In genomic region chr3:150771600-150771999, GRCh38 we compare ENCODE assay signal across 1 cellular context.
TF ChIP-seq lines count a peak whose summit lies in the region.

No MANE protein-coding gene starts in this region.

TF ChIP-seq in GM23338, 12 proteins besides CTCF, POLR2A, EP300 and RAD21 (continued from another document):
- TF ChIP-seq ETS1 (IDR thresholded peaks at IDR 0.05) (no peak), NANOG (IDR thresholded peaks at IDR 0.05; ENCODE audit: borderline replicate concordance) (no peak), ZNF114 (CRISPR knock-in tag; IDR thresholded peaks at IDR 0.05) (no peak), CREB1 (CRISPR knock-in tag; IDR thresholded peaks at IDR 0.05; ENCODE audit: low read depth) (no peak), JUNB (IDR thresholded peaks at IDR 0.05; ENCODE audit: unreplicated experiment) (no peak), ZNF331 (CRISPR knock-in tag; IDR thresholded peaks at IDR 0.05; ENCODE audit: low read depth) (no peak)
- TF ChIP-seq, protein P1, sequence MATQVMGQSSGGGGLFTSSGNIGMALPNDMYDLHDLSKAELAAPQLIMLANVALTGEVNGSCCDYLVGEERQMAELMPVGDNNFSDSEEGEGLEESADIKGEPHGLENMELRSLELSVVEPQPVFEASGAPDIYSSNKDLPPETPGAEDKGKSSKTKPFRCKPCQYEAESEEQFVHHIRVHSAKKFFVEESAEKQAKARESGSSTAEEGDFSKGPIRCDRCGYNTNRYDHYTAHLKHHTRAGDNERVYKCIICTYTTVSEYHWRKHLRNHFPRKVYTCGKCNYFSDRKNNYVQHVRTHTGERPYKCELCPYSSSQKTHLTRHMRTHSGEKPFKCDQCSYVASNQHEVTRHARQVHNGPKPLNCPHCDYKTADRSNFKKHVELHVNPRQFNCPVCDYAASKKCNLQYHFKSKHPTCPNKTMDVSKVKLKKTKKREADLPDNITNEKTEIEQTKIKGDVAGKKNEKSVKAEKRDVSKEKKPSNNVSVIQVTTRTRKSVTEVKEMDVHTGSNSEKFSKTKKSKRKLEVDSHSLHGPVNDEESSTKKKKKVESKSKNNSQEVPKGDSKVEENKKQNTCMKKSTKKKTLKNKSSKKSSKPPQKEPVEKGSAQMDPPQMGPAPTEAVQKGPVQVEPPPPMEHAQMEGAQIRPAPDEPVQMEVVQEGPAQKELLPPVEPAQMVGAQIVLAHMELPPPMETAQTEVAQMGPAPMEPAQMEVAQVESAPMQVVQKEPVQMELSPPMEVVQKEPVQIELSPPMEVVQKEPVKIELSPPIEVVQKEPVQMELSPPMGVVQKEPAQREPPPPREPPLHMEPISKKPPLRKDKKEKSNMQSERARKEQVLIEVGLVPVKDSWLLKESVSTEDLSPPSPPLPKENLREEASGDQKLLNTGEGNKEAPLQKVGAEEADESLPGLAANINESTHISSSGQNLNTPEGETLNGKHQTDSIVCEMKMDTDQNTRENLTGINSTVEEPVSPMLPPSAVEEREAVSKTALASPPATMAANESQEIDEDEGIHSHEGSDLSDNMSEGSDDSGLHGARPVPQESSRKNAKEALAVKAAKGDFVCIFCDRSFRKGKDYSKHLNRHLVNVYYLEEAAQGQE (IDR thresholded peaks at IDR 0.05; ENCODE audit: unreplicated experiment) = no peak
- TF ChIP-seq, protein P2, sequence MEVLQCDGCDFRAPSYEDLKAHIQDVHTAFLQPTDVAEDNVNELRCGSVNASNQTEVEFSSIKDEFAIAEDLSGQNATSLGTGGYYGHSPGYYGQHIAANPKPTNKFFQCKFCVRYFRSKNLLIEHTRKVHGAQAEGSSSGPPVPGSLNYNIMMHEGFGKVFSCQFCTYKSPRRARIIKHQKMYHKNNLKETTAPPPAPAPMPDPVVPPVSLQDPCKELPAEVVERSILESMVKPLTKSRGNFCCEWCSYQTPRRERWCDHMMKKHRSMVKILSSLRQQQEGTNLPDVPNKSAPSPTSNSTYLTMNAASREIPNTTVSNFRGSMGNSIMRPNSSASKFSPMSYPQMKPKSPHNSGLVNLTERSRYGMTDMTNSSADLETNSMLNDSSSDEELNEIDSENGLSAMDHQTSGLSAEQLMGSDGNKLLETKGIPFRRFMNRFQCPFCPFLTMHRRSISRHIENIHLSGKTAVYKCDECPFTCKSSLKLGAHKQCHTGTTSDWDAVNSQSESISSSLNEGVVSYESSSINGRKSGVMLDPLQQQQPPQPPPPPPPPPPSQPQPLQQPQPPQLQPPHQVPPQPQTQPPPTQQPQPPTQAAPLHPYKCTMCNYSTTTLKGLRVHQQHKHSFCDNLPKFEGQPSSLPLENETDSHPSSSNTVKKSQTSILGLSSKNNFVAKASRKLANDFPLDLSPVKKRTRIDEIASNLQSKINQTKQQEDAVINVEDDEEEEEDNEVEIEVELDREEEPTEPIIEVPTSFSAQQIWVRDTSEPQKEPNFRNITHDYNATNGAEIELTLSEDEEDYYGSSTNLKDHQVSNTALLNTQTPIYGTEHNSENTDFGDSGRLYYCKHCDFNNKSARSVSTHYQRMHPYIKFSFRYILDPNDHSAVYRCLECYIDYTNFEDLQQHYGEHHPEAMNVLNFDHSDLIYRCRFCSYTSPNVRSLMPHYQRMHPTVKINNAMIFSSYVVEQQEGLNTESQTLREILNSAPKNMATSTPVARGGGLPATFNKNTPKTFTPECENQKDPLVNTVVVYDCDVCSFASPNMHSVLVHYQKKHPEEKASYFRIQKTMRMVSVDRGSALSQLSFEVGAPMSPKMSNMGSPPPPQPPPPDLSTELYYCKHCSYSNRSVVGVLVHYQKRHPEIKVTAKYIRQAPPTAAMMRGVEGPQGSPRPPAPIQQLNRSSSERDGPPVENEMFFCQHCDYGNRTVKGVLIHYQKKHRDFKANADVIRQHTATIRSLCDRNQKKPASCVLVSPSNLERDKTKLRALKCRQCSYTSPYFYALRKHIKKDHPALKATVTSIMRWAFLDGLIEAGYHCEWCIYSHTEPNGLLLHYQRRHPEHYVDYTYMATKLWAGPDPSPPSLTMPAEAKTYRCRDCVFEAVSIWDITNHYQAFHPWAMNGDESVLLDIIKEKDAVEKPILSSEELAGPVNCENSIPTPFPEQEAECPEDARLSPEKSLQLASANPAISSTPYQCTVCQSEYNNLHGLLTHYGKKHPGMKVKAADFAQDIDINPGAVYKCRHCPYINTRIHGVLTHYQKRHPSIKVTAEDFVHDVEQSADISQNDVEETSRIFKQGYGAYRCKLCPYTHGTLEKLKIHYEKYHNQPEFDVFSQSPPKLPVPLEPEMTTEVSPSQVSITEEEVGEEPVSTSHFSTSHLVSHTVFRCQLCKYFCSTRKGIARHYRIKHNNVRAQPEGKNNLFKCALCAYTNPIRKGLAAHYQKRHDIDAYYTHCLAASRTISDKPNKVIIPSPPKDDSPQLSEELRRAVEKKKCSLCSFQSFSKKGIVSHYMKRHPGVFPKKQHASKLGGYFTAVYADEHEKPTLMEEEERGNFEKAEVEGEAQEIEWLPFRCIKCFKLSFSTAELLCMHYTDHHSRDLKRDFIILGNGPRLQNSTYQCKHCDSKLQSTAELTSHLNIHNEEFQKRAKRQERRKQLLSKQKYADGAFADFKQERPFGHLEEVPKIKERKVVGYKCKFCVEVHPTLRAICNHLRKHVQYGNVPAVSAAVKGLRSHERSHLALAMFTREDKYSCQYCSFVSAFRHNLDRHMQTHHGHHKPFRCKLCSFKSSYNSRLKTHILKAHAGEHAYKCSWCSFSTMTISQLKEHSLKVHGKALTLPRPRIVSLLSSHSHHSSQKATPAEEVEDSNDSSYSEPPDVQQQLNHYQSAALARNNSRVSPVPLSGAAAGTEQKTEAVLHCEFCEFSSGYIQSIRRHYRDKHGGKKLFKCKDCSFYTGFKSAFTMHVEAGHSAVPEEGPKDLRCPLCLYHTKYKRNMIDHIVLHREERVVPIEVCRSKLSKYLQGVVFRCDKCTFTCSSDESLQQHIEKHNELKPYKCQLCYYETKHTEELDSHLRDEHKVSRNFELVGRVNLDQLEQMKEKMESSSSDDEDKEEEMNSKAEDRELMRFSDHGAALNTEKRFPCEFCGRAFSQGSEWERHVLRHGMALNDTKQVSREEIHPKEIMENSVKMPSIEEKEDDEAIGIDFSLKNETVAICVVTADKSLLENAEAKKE (CRISPR knock-in tag; IDR thresholded peaks at IDR 0.05) = no peak
